In genomic region chr2:73979686-73980085, GRCh38 we compare ENCODE assay signal across 10 cellular contexts. TPM values are rescaled to one million over a fixed set of nuclear protein-coding genes. Genes with fewer than 3 reads are reported as not detected.
A peak's percentile ranks its signal among the peaks of the same experiment; 100 is the strongest.
DNase-seq lines count a peak whose midpoint lies in the region; ATAC-seq and TF ChIP-seq lines count a peak whose summit lies in the region.
"Had no signal": no experiment of that assay in that cellular context is flagged by ENCODE, and none has a peak within 500 bp of the region (broad histone marks: within the 10 kb centered on the region; RNA-seq: fewer than 3 reads in every experiment).

No MANE protein-coding gene starts in this region.

- H3K4me1 ChIP-seq in effector memory CD4-positive, alpha-beta T cell (ENCODE audit: control insufficient read depth, insufficient read depth, low read length, poor library complexity, severe bottlenecking), result peaks cover 33% of the 10 kb centered on the region

- H3K27ac Mint-ChIP-seq in activated T-cell treated with anti-CD3 and anti-CD28 coated beads, Interleukin-2, amount 50 U/mL, for 72 hours, result peak overlapping the region; percentile 66
- peak overlapping the region; percentile 10 for H3K27ac Mint-ChIP-seq in stimulated activated effector memory CD8-positive, alpha-beta T cell treated with anti-CD3 and anti-CD28 coated beads, Interleukin-12 subunit alpha, Interleukin-12 subunit beta, amount 100 ng/mL, for 72 hours

- no peak for DNase-seq in activated T-cell treated with anti-CD3 and anti-CD28 coated beads, Interleukin-2, amount 50 U/mL, for 72 hours
- DNase-seq in activated T-cell treated with anti-CD3 and anti-CD28 coated beads for 4 hours (no peak), HUDEP-2 (lab: John Stamatoyannopoulos, UW; ENCODE audit: unreplicated experiment in 76 of 76) (no peak), NCI-H2081 (lab: John Stamatoyannopoulos, UW) (no peak)
- DNase-seq in effector memory CD4-positive, alpha-beta T cell, result no peak
- DNase-seq in stimulated activated effector memory CD8-positive, alpha-beta T cell treated with anti-CD3 and anti-CD28 coated beads, Interleukin-12 subunit alpha, Interleukin-12 subunit beta, amount 100 ng/mL, for 72 hours (ENCODE audit: low spot score in 2 of 2), result no peak
- DNase-seq: left ventricle myocardium inferior had no signal

- H3K27me3 Mint-ChIP-seq in activated T-cell treated with anti-CD3 and anti-CD28 coated beads, Interleukin-2, amount 50 U/mL, for 72 hours (ENCODE audit: low read depth), result no peaks in the 10 kb centered on the region

- no peaks in the 10 kb centered on the region for H3K9me3 ChIP-seq in effector memory CD4-positive, alpha-beta T cell (ENCODE audit: control insufficient read depth, low read length)
- H3K9me3 ChIP-seq: left ventricle myocardium inferior had no signal

- H3K27ac ChIP-seq in effector memory CD4-positive, alpha-beta T cell (ENCODE audit: insufficient read depth, low read length, poor library complexity, severe bottlenecking), result peak overlapping the region; percentile 58
- H3K27ac ChIP-seq: left ventricle myocardium inferior had no signal

- no peaks in the 10 kb centered on the region for H3K27me3 ChIP-seq in effector memory CD4-positive, alpha-beta T cell (replicated peaks; ENCODE audit: control insufficient read depth, insufficient read depth, low read length, poor library complexity, severe bottlenecking)

- peaks cover 85% of the 10 kb centered on the region for H3K4me1 Mint-ChIP-seq in activated T-cell treated with anti-CD3 and anti-CD28 coated beads, Interleukin-2, amount 50 U/mL, for 72 hours (ENCODE audit: low read depth)
- H3K4me1 Mint-ChIP-seq in stimulated activated effector memory CD8-positive, alpha-beta T cell treated with anti-CD3 and anti-CD28 coated beads, Interleukin-12 subunit alpha, Interleukin-12 subunit beta, amount 100 ng/mL, for 72 hours, result peaks cover 55% of the 10 kb centered on the region

- no peaks in the 10 kb centered on the region for H3K36me3 Mint-ChIP-seq in activated T-cell treated with anti-CD3 and anti-CD28 coated beads, Interleukin-2, amount 50 U/mL, for 72 hours (ENCODE audit: insufficient read depth in 2 of 2)
- peaks cover 9% of the 10 kb centered on the region for H3K36me3 Mint-ChIP-seq in stimulated activated effector memory CD8-positive, alpha-beta T cell treated with anti-CD3 and anti-CD28 coated beads, Interleukin-12 subunit alpha, Interleukin-12 subunit beta, amount 100 ng/mL, for 72 hours
- H3K36me3 Mint-ChIP-seq: activated naive CD4-positive, alpha-beta T cell treated with anti-CD3 and anti-CD28 coated beads, Interleukin-2, amount 50 U/mL, for 72 hours had no signal

- no peak overlapping the region for H3K4me3 ChIP-seq in effector memory CD4-positive, alpha-beta T cell (ENCODE audit: insufficient read depth, low read depth, low read length, poor library complexity, severe bottlenecking)
- H3K4me3 ChIP-seq: left ventricle myocardium inferior had no signal

- H3K36me3 ChIP-seq in effector memory CD4-positive, alpha-beta T cell (ENCODE audit: control insufficient read depth, insufficient read depth, low read length), result no peaks in the 10 kb centered on the region
- H3K36me3 ChIP-seq: left ventricle myocardium inferior had no signal

- H3K9me3 Mint-ChIP-seq in activated T-cell treated with anti-CD3 and anti-CD28 coated beads, Interleukin-2, amount 50 U/mL, for 72 hours, result no peaks in the 10 kb centered on the region
- H3K9me3 Mint-ChIP-seq in stimulated activated effector memory CD8-positive, alpha-beta T cell treated with anti-CD3 and anti-CD28 coated beads, Interleukin-12 subunit alpha, Interleukin-12 subunit beta, amount 100 ng/mL, for 72 hours, result no peaks in the 10 kb centered on the region
- H3K9me3 Mint-ChIP-seq: activated naive CD4-positive, alpha-beta T cell treated with anti-CD3 and anti-CD28 coated beads, Interleukin-2, amount 50 U/mL, for 72 hours had no signal

- ATAC-seq in activated T-cell treated with anti-CD3 and anti-CD28 coated beads, Interleukin-2, amount 50 U/mL, for 72 hours (replicated peaks in 1 of 2), result peak in 1 of 2 donors; percentile 8
- no peak for ATAC-seq in stimulated activated effector memory CD8-positive, alpha-beta T cell treated with anti-CD3 and anti-CD28 coated beads, Interleukin-12 subunit alpha, Interleukin-12 subunit beta, amount 100 ng/mL, for 72 hours
- no peak for ATAC-seq in GM21825 (IDR thresholded peaks at IDR 0.05; ENCODE audit: unreplicated experiment)

- peak overlapping the region; percentile 71 to 80 for H3K4me3 Mint-ChIP-seq in activated T-cell treated with anti-CD3 and anti-CD28 coated beads, Interleukin-2, amount 50 U/mL, for 72 hours
- peak overlapping the region; percentile 73 for H3K4me3 Mint-ChIP-seq in stimulated activated effector memory CD8-positive, alpha-beta T cell treated with anti-CD3 and anti-CD28 coated beads, Interleukin-12 subunit alpha, Interleukin-12 subunit beta, amount 100 ng/mL, for 72 hours

TF ChIP-seq in PFSK-1, 5 proteins besides CTCF, POLR2A, EP300 and RAD21:
- TF ChIP-seq FOXP2 (optimal IDR thresholded peaks at IDR 0.05; ENCODE audit: borderline replicate concordance, extremely low read depth, extremely low read length, insufficient read depth) (peak; percentile 30), POLR2AphosphoS5 (IDR thresholded peaks at IDR 0.05; ENCODE audit: low read depth, low read length) (no peak)

RNA-seq across cellular contexts. Expression of gene TET3, which starts 5.0 kb away (rescaled TPM):
- 10 to 100 TPM; 18.6 to 19.7 TPM for total RNA-seq in activated T-cell treated with anti-CD3 and anti-CD28 coated beads, Interleukin-2, amount 50 U/mL, for 72 hours
- 7.3 TPM for polyA plus RNA-seq in PFSK-1 (2012; ENCODE audit: insufficient read length, low read depth)

RNA-seq across cellular contexts. Expression of gene DGUOK, which starts 53.0 kb away (rescaled TPM):
- total RNA-seq in activated T-cell treated with anti-CD3 and anti-CD28 coated beads, Interleukin-2, amount 50 U/mL, for 72 hours, result 100 to 1,000 TPM; 110 to 119 TPM
- 43.2 TPM for polyA plus RNA-seq in PFSK-1 (2012; ENCODE audit: insufficient read length, low read depth)
